In genomic region chr17:30340957-30341356, GRCh38 we compare ENCODE assay signal across 15 cellular contexts. TPM values are rescaled to one million over a fixed set of nuclear protein-coding genes. Genes with fewer than 3 reads are reported as not detected.
A peak's percentile ranks its signal among the peaks of the same experiment; 100 is the strongest.
DNase-seq lines count a peak whose midpoint lies in the region; ATAC-seq and TF ChIP-seq lines count a peak whose summit lies in the region.
"Had no signal": no experiment of that assay in that cellular context is flagged by ENCODE, and none has a peak within 500 bp of the region (broad histone marks: within the 10 kb centered on the region; RNA-seq: fewer than 3 reads in every experiment).

No MANE protein-coding gene starts in this region.

- H3K27ac Mint-ChIP-seq in MCF 10A (ENCODE audit: low read depth, unreplicated experiment) (no peak overlapping the region), nephron (peak overlapping the region; percentile 89 to 93 (median 90))
- H3K27ac Mint-ChIP-seq: dendritic cell treated with granulocyte-macrophage colony-stimulating factor and Interleukin-4, amounts not matched to agents 40 ng/mL and 50 ng/mL, for 4 days had no signal

- H3K4me3 ChIP-seq in breast epithelium (no peak overlapping the region), ectodermal cell (ENCODE audit: insufficient read depth, low read depth, low read length) (no peak overlapping the region), upper lobe of right lung (no peak overlapping the region), tibial nerve (no peak overlapping the region)

- H3K9me3 Mint-ChIP-seq in MCF 10A (ENCODE audit: unreplicated experiment), result no peaks in the 10 kb centered on the region
- H3K9me3 Mint-ChIP-seq in nephron, result no peaks in the 10 kb centered on the region
- H3K9me3 Mint-ChIP-seq: natural killer cell had no signal

- H3K27ac ChIP-seq in breast epithelium (peak overlapping the region; percentile 79 to 83), ectodermal cell (ENCODE audit: insufficient read depth, low read depth, low read length, poor library complexity, severe bottlenecking) (peak overlapping the region; percentile 4), upper lobe of right lung (peak overlapping the region; percentile 76), tibial nerve (peak overlapping the region in 2 of 4 donors; percentile 38 to 67)

- DNase-seq in breast epithelium (ENCODE audit: low spot score in 2 of 2) (no peak), MCF 10A (ENCODE audit: unreplicated experiment) (no peak), upper lobe of right lung (no peak), tibial nerve (ENCODE audit: low spot score in 2 of 2) (no peak)
- DNase-seq: activated naive CD4-positive, alpha-beta T cell treated with Interleukin-2 at 50 U/mL for 16 hours; natural killer cell; NCI-H2171 treated with DMSO at 0.1 percent for 48 hours; stimulated activated CD4-positive, alpha-beta T cell treated with anti-CD3 and anti-CD28 coated beads, Interleukin-4, amount 100 ng/mL, for 1 hour had no signal

- H3K4me1 Mint-ChIP-seq in MCF 10A (ENCODE audit: insufficient read depth, unreplicated experiment) (peaks cover 20% of the 10 kb centered on the region), nephron (peaks cover 33% of the 10 kb centered on the region)

- H3K9me3 ChIP-seq in breast epithelium (no peaks in the 10 kb centered on the region), ectodermal cell (ENCODE audit: control insufficient read depth, low read length) (no peaks in the 10 kb centered on the region), upper lobe of right lung (no peaks in the 10 kb centered on the region), tibial nerve (no peaks in the 10 kb centered on the region)

- no peak for ATAC-seq in upper lobe of right lung
- no peak for ATAC-seq in HG02884 (IDR thresholded peaks at IDR 0.05; ENCODE audit: unreplicated experiment)
- ATAC-seq in GM21723 (IDR thresholded peaks at IDR 0.05; ENCODE audit: unreplicated experiment), result no peak

- no peak for TF ChIP-seq EP300 in tibial nerve (IDR thresholded peaks at IDR 0.05)

- TF ChIP-seq POLR2A in breast epithelium (IDR thresholded peaks at IDR 0.05), result no peak
- TF ChIP-seq POLR2A in tibial nerve (IDR thresholded peaks at IDR 0.05), result no peak

- intact Hi-C loops in breast epithelium (cut with DNase I; ENCODE audit: low total_unique reads) (no loop called here), MCF 10A (cut with micrococcal nuclease) (loop anchor here (2.0 to 5.0 kb wide), 3 partner anchors 40 to 481 kb away; partner anchors contain the start of genes CRLF3 and GOSR1), upper lobe of right lung (cut with DNase I) (no loop called here)

- POLR2A ChIA-PET in MCF 10A (lab: Yijun Ruan, JAX), result interaction anchor here (1.9 to 4.2 kb wide), 3 partner anchors 37 to 136 kb away, joined by 6 to 24 read pairs (median 12); partner anchors contain the start of genes CPD and GOSR1

- H3K4me1 ChIP-seq in breast epithelium (peaks cover 0 to 7% of the 10 kb centered on the region in 2 donors), ectodermal cell (ENCODE audit: control insufficient read depth, insufficient read depth, low read length) (peaks cover 5% of the 10 kb centered on the region), upper lobe of right lung (peaks cover 41% of the 10 kb centered on the region), tibial nerve (peaks cover 0 to 26% (median 2%) of the 10 kb centered on the region in 4 donors)

- H3K4me3 Mint-ChIP-seq in MCF 10A (ENCODE audit: unreplicated experiment), result no peak overlapping the region
- no peak overlapping the region for H3K4me3 Mint-ChIP-seq in nephron
- H3K4me3 Mint-ChIP-seq: dendritic cell treated with granulocyte-macrophage colony-stimulating factor and Interleukin-4, amounts not matched to agents 40 ng/mL and 50 ng/mL, for 4 days; natural killer cell had no signal

- CTCF ChIA-PET in MCF 10A (lab: Yijun Ruan, JAX), result interaction anchor here (0.6 to 3.1 kb wide), 32 partner anchors 9 to 1865 kb away, joined by 3 to 13 read pairs (median 5); partner anchors contain the start of gene GOSR1

- H3K27me3 Mint-ChIP-seq in MCF 10A (ENCODE audit: insufficient read depth, unreplicated experiment), result no peaks in the 10 kb centered on the region
- no peaks in the 10 kb centered on the region for H3K27me3 Mint-ChIP-seq in nephron (ENCODE audit: low read depth)
- H3K27me3 Mint-ChIP-seq: dendritic cell treated with granulocyte-macrophage colony-stimulating factor and Interleukin-4, amounts not matched to agents 40 ng/mL and 50 ng/mL, for 4 days; type B pancreatic cell had no signal

- H3K36me3 Mint-ChIP-seq in MCF 10A (ENCODE audit: insufficient read depth, unreplicated experiment) (no peaks in the 10 kb centered on the region), nephron (ENCODE audit: low read depth) (no peaks in the 10 kb centered on the region)
- H3K36me3 Mint-ChIP-seq: natural killer cell, type B pancreatic cell had no signal

- TF ChIP-seq CTCF in breast epithelium (IDR thresholded peaks at IDR 0.05) (no peak), MCF 10A (IDR thresholded peaks at IDR 0.05; ENCODE audit: unreplicated experiment) (no peak), nephron (IDR thresholded peaks at IDR 0.05; ENCODE audit: unreplicated experiment in 3 of 3) (no peak), upper lobe of right lung (IDR thresholded peaks at IDR 0.05) (no peak), tibial nerve (IDR thresholded peaks at IDR 0.05) (no peak)

- H3K27me3 ChIP-seq in breast epithelium (no peaks in the 10 kb centered on the region), ectodermal cell (ENCODE audit: control insufficient read depth, insufficient read depth, low read length, poor library complexity, severe bottlenecking) (no peaks in the 10 kb centered on the region), upper lobe of right lung (no peaks in the 10 kb centered on the region), tibial nerve (no peaks in the 10 kb centered on the region)

- H3K36me3 ChIP-seq in breast epithelium, result no peaks in the 10 kb centered on the region
- H3K36me3 ChIP-seq in ectodermal cell (ENCODE audit: control insufficient read depth, insufficient read depth, low read length), result no peaks in the 10 kb centered on the region
- H3K36me3 ChIP-seq in upper lobe of right lung, result no peaks in the 10 kb centered on the region
- H3K36me3 ChIP-seq in tibial nerve, result no peaks in the 10 kb centered on the region

- no TSS peak for BruUV-seq in MCF 10A (replicated peaks; lab: Mats Ljungman, UMichigan)

- 16 to 23% methylated on average over 4 of the region's 4 CpGs for WGBS in ectodermal cell, 2 experiments
- WGBS in tibial nerve, 2 donors, result 22 to 23% methylated on average over 4 of the region's 4 CpGs

RNA-seq across cellular contexts. Expression of gene TMIGD1, which starts 7.1 kb away (rescaled TPM):
- 1 to 10 TPM in 1 of 3 donors, not detected in 2; 1.6 TPM for total RNA-seq in breast epithelium
- total RNA-seq in MCF 10A (2022), result not detected in 2 replicates
- not detected for polyA plus RNA-seq in ectodermal cell (2013, experiment 1 of 4)
- not detected for polyA plus RNA-seq in ectodermal cell (2013, experiment 2 of 4)
- not detected for polyA plus RNA-seq in ectodermal cell (2013, experiment 3 of 4)
- not detected for polyA plus RNA-seq in ectodermal cell (2013, experiment 4 of 4)
- total RNA-seq in upper lobe of right lung, result not detected
- total RNA-seq in tibial nerve, result not detected
- total RNA-seq: A673, natural killer cell had no signal

RNA-seq across cellular contexts. Expression of gene CPD, which starts 37.8 kb away (rescaled TPM):
- total RNA-seq in breast epithelium (100 to 1,000 TPM in 1 of 3 donors, 10 to 100 TPM in 2; 74.1 to 110 (median 87.7) TPM), MCF 10A (2022) (47.9 and 67.4 TPM in 2 replicates), upper lobe of right lung (75.3 TPM), tibial nerve (100 to 1,000 TPM in 1 of 4 donors, 10 to 100 TPM in 3; 38.5 to 112 (median 60.3) TPM)
- 47.1 TPM for polyA plus RNA-seq in ectodermal cell (2013, experiment 1 of 4)
- 50.1 TPM for polyA plus RNA-seq in ectodermal cell (2013, experiment 2 of 4)
- 31.4 TPM for polyA plus RNA-seq in ectodermal cell (2013, experiment 3 of 4)
- 38.1 TPM for polyA plus RNA-seq in ectodermal cell (2013, experiment 4 of 4)

RNA-seq across cellular contexts. Expression of gene BLMH, which starts 49.2 kb away (rescaled TPM):
- 10 to 100 TPM; 20.5 to 29.4 (median 21.3) TPM for total RNA-seq in breast epithelium
- total RNA-seq in MCF 10A (2022), result 28.2 and 28.3 TPM in 2 replicates
- 83.3 TPM for polyA plus RNA-seq in ectodermal cell (2013, experiment 1 of 4)
- polyA plus RNA-seq in ectodermal cell (2013, experiment 2 of 4), result 89.7 TPM
- 68.0 TPM for polyA plus RNA-seq in ectodermal cell (2013, experiment 3 of 4)
- polyA plus RNA-seq in ectodermal cell (2013, experiment 4 of 4), result 78.8 TPM
- total RNA-seq in upper lobe of right lung, result 26.0 TPM
- 10 to 100 TPM; 18.1 to 35.7 (median 28.1) TPM for total RNA-seq in tibial nerve
